In genomic region chr6:41836660-41837052, GRCh38 we compare ENCODE assay signal across 2 cellular contexts.
TF ChIP-seq lines count a peak whose summit lies in the region.

No MANE protein-coding gene starts in this region.

TF ChIP-seq in IMR-90, 13 proteins besides CTCF, POLR2A, EP300 and RAD21:
- TF ChIP-seq FOS (IDR thresholded peaks at IDR 0.05; ENCODE audit: low read depth, low read length) = no peak
- no peak for TF ChIP-seq CHD1 (IDR thresholded peaks at IDR 0.05; ENCODE audit: low read depth, low read length)
- TF ChIP-seq MAZ (IDR thresholded peaks at IDR 0.05; ENCODE audit: borderline replicate concordance, low read depth, low read length) = no peak
- no peak for TF ChIP-seq MXI1 (IDR thresholded peaks at IDR 0.05; ENCODE audit: borderline replicate concordance, low read depth, low read length)
- TF ChIP-seq CEBPB (IDR thresholded peaks at IDR 0.05; ENCODE audit: low read depth, low read length) = no peak
- no peak for TF ChIP-seq SMC3 (IDR thresholded peaks at IDR 0.05; ENCODE audit: low read depth, low read length)
- TF ChIP-seq BHLHE40 (IDR thresholded peaks at IDR 0.05; ENCODE audit: low read depth, low read length) = no peak
- TF ChIP-seq USF2 (IDR thresholded peaks at IDR 0.05; ENCODE audit: low read depth, low read length) = no peak
- TF ChIP-seq NFE2L2 (IDR thresholded peaks at IDR 0.05; ENCODE audit: low read depth, low read length) = no peak
- TF ChIP-seq ELK1 (IDR thresholded peaks at IDR 0.05; ENCODE audit: borderline replicate concordance, low read depth, low read length) = no peak
- TF ChIP-seq RCOR1 (IDR thresholded peaks at IDR 0.05; ENCODE audit: insufficient replicate concordance, low read length) = no peak
- no peak for TF ChIP-seq MAFK (IDR thresholded peaks at IDR 0.05; ENCODE audit: low read depth, low read length)
- no peak for TF ChIP-seq RFX5 (IDR thresholded peaks at IDR 0.05; ENCODE audit: low read depth, low read length)
TF ChIP-seq in IMR-90: peak in this region for 0.

TF ChIP-seq in K562, 482 proteins besides CTCF, POLR2A, EP300 and RAD21:
- TF ChIP-seq SIRT6 (IDR thresholded peaks at IDR 0.05; ENCODE audit: low read depth, low read length) (no peak), ATF3 (IDR thresholded peaks at IDR 0.05) (peak; percentile 65), ATF3 (CRISPR knock-in tag; conservative IDR thresholded peaks at IDR 0.05) (peak; percentile 52; the same call in 1 of the 2 replicates), SOX6 (IDR thresholded peaks at IDR 0.05) (no peak), FOXJ3 (CRISPR knock-in tag; IDR thresholded peaks at IDR 0.05) (no peak), FOXK1 (CRISPR knock-in tag; IDR thresholded peaks at IDR 0.05; ENCODE audit: borderline replicate concordance) (no peak), ZBED1 (IDR thresholded peaks at IDR 0.05) (no peak), NRF1 (conservative IDR thresholded peaks at IDR 0.05 in 1 of 2, IDR thresholded peaks at IDR 0.05 in 1 of 2) (no peak), HES1 (IDR thresholded peaks at IDR 0.05; ENCODE audit: low read depth) (no peak), ATF2 (CRISPR knock-in tag; IDR thresholded peaks at IDR 0.05) (peak; percentile 50; the same call in 1 of the 2 replicates), CSDE1 (IDR thresholded peaks at IDR 0.05) (no peak), POLR2AphosphoS2 (IDR thresholded peaks at IDR 0.05; ENCODE audit: low read length) (no peak), JUND (IDR thresholded peaks at IDR 0.05; ENCODE audit: borderline replicate concordance, low read depth, low read length) (no peak), JUND (tag; IDR thresholded peaks at IDR 0.05; ENCODE audit: borderline replicate concordance, low read depth, low read length) (peak; percentile 72), MEF2A (IDR thresholded peaks at IDR 0.05; ENCODE audit: control insufficient read depth, low read depth, low read length) (peak; percentile 85), ZNF766 (CRISPR knock-in tag; conservative IDR thresholded peaks at IDR 0.05) (no peak), JUN (IDR thresholded peaks at IDR 0.05; ENCODE audit: borderline replicate concordance, low read depth, low read length) (peak; percentile 40; the same call in 1 of the 2 replicates), JUN (CRISPR knock-in tag; IDR thresholded peaks at IDR 0.05; ENCODE audit: borderline replicate concordance) (no peak), ATF7 (IDR thresholded peaks at IDR 0.05) (0 out of 2 replicates have a peak, but pooled peaks have one; percentile 24)
TF ChIP-seq in K562: peak in this region for 6.
